ENCODE assay signal across 8 cellular contexts in genomic region chr9:121271368-121272351, GRCh38. TPM values are rescaled to one million over a fixed set of nuclear protein-coding genes. Genes with fewer than 3 reads are reported as not detected.
DNase-seq lines count a peak whose midpoint lies in the region; ATAC-seq lines count a peak whose summit lies in the region.

No MANE protein-coding gene starts in this region.

- no peaks in the 10 kb centered on the region for H3K36me3 Mint-ChIP-seq in activated T-helper 2 cell treated with anti-CD3 and anti-CD28 coated beads, Interferon-gamma antibody, Interleukin-2, Interleukin-4, amounts not matched to agents 10 μg/mL and 5 μg/mL and 100 μg/mL, durations not matched to agents 14 hours and 24 hours and 36 hours (ENCODE audit: low read depth)

- H3K9me3 Mint-ChIP-seq in activated T-helper 2 cell treated with anti-CD3 and anti-CD28 coated beads, Interferon-gamma antibody, Interleukin-2, Interleukin-4, amounts not matched to agents 10 μg/mL and 5 μg/mL and 100 μg/mL, durations not matched to agents 14 hours and 24 hours and 36 hours = no peaks in the 10 kb centered on the region

- intact Hi-C loops in Right ventricle myocardium superior (cut with DNase I) = no loop called here
- intact Hi-C loops in sciatic nerve (cut with DNase I) = no loop called here
- intact Hi-C loops in activated T-helper 2 cell treated with anti-CD3 and anti-CD28 coated beads, Interferon-gamma antibody, Interleukin-2, Interleukin-4, amounts not matched to agents 10 μg/mL and 5 μg/mL and 100 μg/mL, durations not matched to agents 14 hours and 24 hours and 36 hours (cut with micrococcal nuclease) = no loop called here

- no peak overlapping the region for H3K27ac Mint-ChIP-seq in activated T-helper 2 cell treated with anti-CD3 and anti-CD28 coated beads, Interferon-gamma antibody, Interleukin-2, Interleukin-4, amounts not matched to agents 10 μg/mL and 5 μg/mL and 100 μg/mL, durations not matched to agents 14 hours and 24 hours and 36 hours

- peaks cover 9% of the 10 kb centered on the region for H3K4me1 Mint-ChIP-seq in activated T-helper 2 cell treated with anti-CD3 and anti-CD28 coated beads, Interferon-gamma antibody, Interleukin-2, Interleukin-4, amounts not matched to agents 10 μg/mL and 5 μg/mL and 100 μg/mL, durations not matched to agents 14 hours and 24 hours and 36 hours (ENCODE audit: low read depth)

- H3K27me3 Mint-ChIP-seq in activated T-helper 2 cell treated with anti-CD3 and anti-CD28 coated beads, Interferon-gamma antibody, Interleukin-2, Interleukin-4, amounts not matched to agents 10 μg/mL and 5 μg/mL and 100 μg/mL, durations not matched to agents 14 hours and 24 hours and 36 hours (ENCODE audit: low read depth) = peaks cover 32% of the 10 kb centered on the region

- ATAC-seq in Right ventricle myocardium superior (ENCODE audit: poor library complexity) (peak; percentile 53), sciatic nerve (peak; percentile 59), HG03354 (IDR thresholded peaks at IDR 0.05; ENCODE audit: poor library complexity, severe bottlenecking, unreplicated experiment) (no peak), esophagus mucosa (no peak), GM21447 (IDR thresholded peaks at IDR 0.05; ENCODE audit: unreplicated experiment) (no peak)

- DNase-seq in EH (ENCODE audit: low read depth) = peak; percentile 94
- peak; percentile 80 for DNase-seq in SKM-1 (lab: John Stamatoyannopoulos, UW; ENCODE audit: unreplicated experiment)
- DNase-seq in Right ventricle myocardium superior = peak; percentile 72
- peak; percentile 73 for DNase-seq in sciatic nerve (ENCODE audit: low spot score)
- DNase-seq in activated T-helper 2 cell treated with anti-CD3 and anti-CD28 coated beads, Interferon-gamma antibody, Interleukin-2, Interleukin-4, amounts not matched to agents 10 μg/mL and 5 μg/mL and 100 μg/mL, durations not matched to agents 14 hours and 24 hours and 36 hours (ENCODE audit: low spot score) = no peak

- no peak overlapping the region for H3K4me3 Mint-ChIP-seq in activated T-helper 2 cell treated with anti-CD3 and anti-CD28 coated beads, Interferon-gamma antibody, Interleukin-2, Interleukin-4, amounts not matched to agents 10 μg/mL and 5 μg/mL and 100 μg/mL, durations not matched to agents 14 hours and 24 hours and 36 hours (ENCODE audit: low read depth)

RNA-seq across cellular contexts. Expression of gene GSN, which starts 3.7 kb away (rescaled TPM):
- total RNA-seq in Right ventricle myocardium superior (837 TPM), sciatic nerve (1,757 TPM), esophagus mucosa (270 TPM)
- total RNA-seq in activated T-helper 2 cell treated with anti-CD3 and anti-CD28 coated beads, Interferon-gamma antibody, Interleukin-2, Interleukin-4, amounts not matched to agents 10 μg/mL and 5 μg/mL and 100 μg/mL, durations not matched to agents 14 hours and 24 hours and 36 hours = 1.1 and 1.9 TPM in 2 replicates

Comparison
In these comparisons a context has a peak if more than half of its experiments do, and no peak if none do; other contexts are left out.
1. ATAC-seq: peak in Right ventricle myocardium superior (single experiment) and sciatic nerve (single experiment); none in HG03354 (single experiment), esophagus mucosa (single experiment) and GM21447 (single experiment).
2. RNA of gene GSN, which starts 3.7 kb away (total RNA-seq): 1,757 TPM in sciatic nerve (single experiment), 837 TPM in Right ventricle myocardium superior (single experiment) and 270 TPM in esophagus mucosa (single experiment); 1.1 to 1.9 TPM in activated T-helper 2 cell treated with anti-CD3 and anti-CD28 coated beads, Interferon-gamma antibody, Interleukin-2, Interleukin-4, amounts not matched to agents 10 μg/mL and 5 μg/mL and 100 μg/mL, durations not matched to agents 14 hours and 24 hours and 36 hours; every median in the first group is over 10 times any median in the second.